1 cellular context compared by ENCODE assay signal in genomic region chr3:50327129-50327528, GRCh38.
TF ChIP-seq lines count a peak whose summit lies in the region.

No MANE protein-coding gene starts in this region.

TF ChIP-seq in K562, 482 proteins besides CTCF, POLR2A, EP300 and RAD21 (continues in another document):
- TF ChIP-seq KDM4B (IDR thresholded peaks at IDR 0.05; ENCODE audit: borderline replicate concordance in 2 of 2, low read depth in 1 of 2), result no peak
- TF ChIP-seq ZNF133 (CRISPR knock-in tag; IDR thresholded peaks at IDR 0.05), result no peak
- TF ChIP-seq, protein P1, sequence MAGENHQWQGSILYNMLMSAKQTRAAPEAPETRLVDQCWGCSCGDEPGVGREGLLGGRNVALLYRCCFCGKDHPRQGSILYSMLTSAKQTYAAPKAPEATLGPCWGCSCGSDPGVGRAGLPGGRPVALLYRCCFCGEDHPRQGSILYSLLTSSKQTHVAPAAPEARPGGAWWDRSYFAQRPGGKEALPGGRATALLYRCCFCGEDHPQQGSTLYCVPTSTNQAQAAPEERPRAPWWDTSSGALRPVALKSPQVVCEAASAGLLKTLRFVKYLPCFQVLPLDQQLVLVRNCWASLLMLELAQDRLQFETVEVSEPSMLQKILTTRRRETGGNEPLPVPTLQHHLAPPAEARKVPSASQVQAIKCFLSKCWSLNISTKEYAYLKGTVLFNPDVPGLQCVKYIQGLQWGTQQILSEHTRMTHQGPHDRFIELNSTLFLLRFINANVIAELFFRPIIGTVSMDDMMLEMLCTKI (IDR thresholded peaks at IDR 0.05; ENCODE audit: partially characterized antibody), result no peak
- TF ChIP-seq ZBTB49 (CRISPR knock-in tag; IDR thresholded peaks at IDR 0.05; ENCODE audit: borderline replicate concordance), result no peak
- TF ChIP-seq CHD7 (IDR thresholded peaks at IDR 0.05; ENCODE audit: low read depth, low read length), result no peak
- TF ChIP-seq, protein P2, sequence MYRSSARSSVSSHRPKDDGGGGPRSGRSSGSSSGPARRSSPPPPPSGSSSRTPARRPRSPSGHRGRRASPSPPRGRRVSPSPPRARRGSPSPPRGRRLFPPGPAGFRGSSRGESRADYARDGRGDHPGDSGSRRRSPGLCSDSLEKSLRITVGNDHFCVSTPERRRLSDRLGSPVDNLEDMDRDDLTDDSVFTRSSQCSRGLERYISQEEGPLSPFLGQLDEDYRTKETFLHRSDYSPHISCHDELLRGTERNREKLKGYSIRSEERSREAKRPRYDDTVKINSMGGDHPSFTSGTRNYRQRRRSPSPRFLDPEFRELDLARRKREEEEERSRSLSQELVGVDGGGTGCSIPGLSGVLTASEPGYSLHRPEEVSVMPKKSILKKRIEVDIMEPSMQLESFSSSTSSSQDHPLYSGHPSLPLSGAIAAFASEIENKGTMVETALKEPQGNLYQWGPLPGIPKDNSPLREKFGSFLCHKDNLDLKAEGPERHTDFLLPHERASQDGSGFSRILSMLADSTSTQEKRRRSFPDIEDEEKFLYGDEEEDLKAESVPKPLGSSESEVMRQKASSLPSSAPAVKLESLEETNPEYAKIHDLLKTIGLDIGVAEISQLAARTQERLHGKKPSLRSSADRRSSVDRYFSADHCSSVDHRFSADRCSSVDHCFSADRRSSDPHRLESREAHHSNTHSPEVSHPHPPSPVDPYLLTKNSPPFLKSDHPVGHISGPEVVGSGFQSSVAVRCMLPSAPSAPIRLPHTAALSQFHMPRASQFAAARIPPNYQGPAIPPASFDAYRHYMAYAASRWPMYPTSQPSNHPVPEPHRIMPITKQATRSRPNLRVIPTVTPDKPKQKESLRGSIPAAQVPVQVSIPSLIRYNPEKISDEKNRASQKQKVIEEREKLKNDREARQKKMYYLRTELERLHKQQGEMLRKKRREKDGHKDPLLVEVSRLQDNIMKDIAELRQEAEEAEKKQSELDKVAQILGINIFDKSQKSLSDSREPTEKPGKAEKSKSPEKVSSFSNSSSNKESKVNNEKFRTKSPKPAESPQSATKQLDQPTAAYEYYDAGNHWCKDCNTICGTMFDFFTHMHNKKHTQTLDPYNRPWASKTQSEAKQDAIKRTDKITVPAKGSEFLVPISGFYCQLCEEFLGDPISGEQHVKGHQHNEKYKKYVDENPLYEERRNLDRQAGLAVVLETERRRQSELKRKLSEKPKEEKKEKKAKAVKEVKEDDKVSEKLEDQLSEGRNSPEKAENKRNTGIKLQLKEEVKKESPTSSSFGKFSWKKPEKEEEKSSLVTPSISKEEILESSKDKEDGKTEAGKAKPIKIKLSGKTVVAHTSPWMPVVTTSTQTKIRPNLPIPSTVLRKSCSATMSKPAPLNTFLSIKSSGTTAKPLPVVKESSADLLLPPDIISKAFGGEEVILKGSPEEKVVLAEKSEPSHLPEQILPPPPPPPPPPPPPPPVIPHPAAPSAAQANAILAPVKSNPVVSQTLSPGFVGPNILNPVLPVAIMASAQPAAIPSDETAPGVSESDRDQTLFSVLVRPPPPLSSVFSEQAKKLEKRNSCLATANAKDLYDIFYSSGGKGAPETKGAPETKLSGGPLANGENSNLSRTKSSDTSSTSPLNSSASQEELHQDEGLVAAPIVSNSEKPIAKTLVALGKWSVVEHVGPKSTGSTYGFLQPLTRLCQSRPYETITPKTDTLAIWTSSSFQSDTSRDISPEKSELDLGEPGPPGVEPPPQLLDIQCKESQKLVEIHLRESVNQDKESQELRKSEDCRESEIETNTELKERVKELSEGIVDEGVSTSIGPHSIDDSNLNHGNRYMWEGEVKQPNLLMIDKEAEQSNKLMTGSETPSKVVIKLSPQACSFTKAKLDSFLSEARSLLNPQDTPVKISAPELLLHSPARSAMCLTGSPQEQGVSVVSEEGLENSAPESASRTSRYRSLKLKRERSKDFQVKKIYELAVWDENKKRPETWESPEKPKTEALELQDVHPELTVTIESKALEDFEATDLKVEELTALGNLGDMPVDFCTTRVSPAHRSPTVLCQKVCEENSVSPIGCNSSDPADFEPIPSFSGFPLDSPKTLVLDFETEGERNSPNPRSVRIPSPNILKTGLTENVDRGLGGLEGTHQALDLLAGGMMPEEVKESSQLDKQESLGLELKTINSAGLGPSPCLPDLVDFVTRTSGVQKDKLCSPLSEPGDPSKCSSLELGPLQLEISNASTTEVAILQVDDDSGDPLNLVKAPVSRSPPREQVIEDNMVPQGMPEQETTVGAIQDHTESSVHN (IDR thresholded peaks at IDR 0.05; ENCODE audit: borderline replicate concordance in 1 of 2, low read depth in 1 of 2), result no peak
- TF ChIP-seq CREBBP (IDR thresholded peaks at IDR 0.05; ENCODE audit: low read depth, low read length), result no peak
- TF ChIP-seq HNRNPH1 (optimal IDR thresholded peaks at IDR 0.05; ENCODE audit: low read depth, low read length), result no peak
- TF ChIP-seq, protein P3, sequence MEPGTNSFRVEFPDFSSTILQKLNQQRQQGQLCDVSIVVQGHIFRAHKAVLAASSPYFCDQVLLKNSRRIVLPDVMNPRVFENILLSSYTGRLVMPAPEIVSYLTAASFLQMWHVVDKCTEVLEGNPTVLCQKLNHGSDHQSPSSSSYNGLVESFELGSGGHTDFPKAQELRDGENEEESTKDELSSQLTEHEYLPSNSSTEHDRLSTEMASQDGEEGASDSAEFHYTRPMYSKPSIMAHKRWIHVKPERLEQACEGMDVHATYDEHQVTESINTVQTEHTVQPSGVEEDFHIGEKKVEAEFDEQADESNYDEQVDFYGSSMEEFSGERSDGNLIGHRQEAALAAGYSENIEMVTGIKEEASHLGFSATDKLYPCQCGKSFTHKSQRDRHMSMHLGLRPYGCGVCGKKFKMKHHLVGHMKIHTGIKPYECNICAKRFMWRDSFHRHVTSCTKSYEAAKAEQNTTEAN (CRISPR knock-in tag; IDR thresholded peaks at IDR 0.05), result no peak
- no peak for TF ChIP-seq RBFOX2 (IDR thresholded peaks at IDR 0.05; ENCODE audit: low read depth, low read length)
- TF ChIP-seq MCM7 (IDR thresholded peaks at IDR 0.05), result no peak
- TF ChIP-seq DPF2 (IDR thresholded peaks at IDR 0.05), result no peak
- TF ChIP-seq ZNF696 (CRISPR knock-in tag; conservative IDR thresholded peaks at IDR 0.05), result no peak
- no peak for TF ChIP-seq IRF2 (CRISPR knock-in tag; IDR thresholded peaks at IDR 0.05)
- TF ChIP-seq, protein P4, sequence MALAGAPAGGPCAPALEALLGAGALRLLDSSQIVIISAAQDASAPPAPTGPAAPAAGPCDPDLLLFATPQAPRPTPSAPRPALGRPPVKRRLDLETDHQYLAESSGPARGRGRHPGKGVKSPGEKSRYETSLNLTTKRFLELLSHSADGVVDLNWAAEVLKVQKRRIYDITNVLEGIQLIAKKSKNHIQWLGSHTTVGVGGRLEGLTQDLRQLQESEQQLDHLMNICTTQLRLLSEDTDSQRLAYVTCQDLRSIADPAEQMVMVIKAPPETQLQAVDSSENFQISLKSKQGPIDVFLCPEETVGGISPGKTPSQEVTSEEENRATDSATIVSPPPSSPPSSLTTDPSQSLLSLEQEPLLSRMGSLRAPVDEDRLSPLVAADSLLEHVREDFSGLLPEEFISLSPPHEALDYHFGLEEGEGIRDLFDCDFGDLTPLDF (CRISPR knock-in tag; IDR thresholded peaks at IDR 0.05), result no peak
